ENCODE assay signal across 26 cellular contexts in genomic region chr1:217953330-217953729, GRCh38.
"Had no signal": no experiment of that assay in that cellular context is flagged by ENCODE, and none has a peak within 500 bp of the region (broad histone marks: within the 10 kb centered on the region; RNA-seq: fewer than 3 reads in every experiment).

No MANE protein-coding gene starts in this region.

- H3K36me3 ChIP-seq: neutrophil, ovary, right lobe of liver, sigmoid colon, stomach, thoracic aorta, thyroid gland, tibial nerve, upper lobe of left lung, vagina had no signal

- H3K27ac ChIP-seq: neutrophil, ovary, parathyroid adenoma, psoas muscle, right lobe of liver, sigmoid colon, stomach, thoracic aorta, thyroid gland, tibial nerve, upper lobe of left lung, vagina had no signal

- H3K4me3 ChIP-seq: ovary, psoas muscle, right lobe of liver, sigmoid colon, stomach, thoracic aorta, thyroid gland, tibial nerve, upper lobe of left lung, vagina had no signal

- H2AFZ ChIP-seq: parathyroid adenoma had no signal

- H3K27ac Mint-ChIP-seq: natural killer cell; nephron; stimulated activated effector memory CD8-positive, alpha-beta T cell treated with anti-CD3 and anti-CD28 coated beads, Interleukin-12 subunit alpha, Interleukin-12 subunit beta, amount 100 ng/mL, for 72 hours; stimulated activated naive B cell treated with anti-CD40 and anti-IgM and Interleukin-4, amounts not matched to agents 10 μg/mL and 1 μg/mL and 100 μg/mL, for 72 hours; stimulated activated naive CD8-positive, alpha-beta T cell treated with anti-CD3 and anti-CD28 coated beads, Interleukin-15, Interleukin-2, amounts not matched to agents 100 ng/mL and 50 ng/mL, for 24 hours had no signal

- H3K4me1 Mint-ChIP-seq: natural killer cell; nephron; stimulated activated effector memory CD8-positive, alpha-beta T cell treated with anti-CD3 and anti-CD28 coated beads, Interleukin-12 subunit alpha, Interleukin-12 subunit beta, amount 100 ng/mL, for 72 hours; stimulated activated naive B cell treated with anti-CD40 and anti-IgM and Interleukin-4, amounts not matched to agents 10 μg/mL and 1 μg/mL and 100 μg/mL, for 72 hours had no signal

- H3K4me3 Mint-ChIP-seq: natural killer cell; nephron; stimulated activated effector memory CD8-positive, alpha-beta T cell treated with anti-CD3 and anti-CD28 coated beads, Interleukin-12 subunit alpha, Interleukin-12 subunit beta, amount 100 ng/mL, for 72 hours; stimulated activated naive B cell treated with anti-CD40 and anti-IgM and Interleukin-4, amounts not matched to agents 10 μg/mL and 1 μg/mL and 100 μg/mL, for 72 hours; stimulated activated naive CD8-positive, alpha-beta T cell treated with anti-CD3 and anti-CD28 coated beads, Interleukin-15, Interleukin-2, amounts not matched to agents 100 ng/mL and 50 ng/mL, for 24 hours had no signal

- DNase-seq: natural killer cell; ovary; posterior cingulate gyrus; psoas muscle; right cardiac atrium; right lobe of liver; sigmoid colon; stimulated activated CD4-positive, alpha-beta T cell treated with anti-CD3 and anti-CD28 coated beads, Interleukin-15, amount 100 ng/mL, for 24 hours; stimulated activated CD4-positive, alpha-beta T cell treated with anti-CD3 and anti-CD28 coated beads, Interleukin-2, amount 100 ng/mL, for 24 hours; stimulated activated CD4-positive, alpha-beta T cell treated with anti-CD3 and anti-CD28 coated beads, Interleukin-2, amount 100 ng/mL, for 48 hours; stimulated activated CD4-positive, alpha-beta T cell treated with anti-CD3 and anti-CD28 coated beads, Interleukin-4, amount 100 ng/mL, for 24 hours; stimulated activated naive B cell treated with anti-CD40 and anti-IgM and Interleukin-4, amounts not matched to agents 10 μg/mL and 1 μg/mL and 100 μg/mL, for 72 hours; stimulated activated naive CD4-positive, alpha-beta T cell treated with Interleukin-2 at 50 U/mL for 16 hours; stomach; trophoblast cell; upper lobe of left lung had no signal

- H3K27me3 Mint-ChIP-seq: progenitor cell of endocrine pancreas; stimulated activated naive B cell treated with anti-CD40 and anti-IgM and Interleukin-4, amounts not matched to agents 10 μg/mL and 1 μg/mL and 100 μg/mL, for 72 hours; stimulated activated naive CD8-positive, alpha-beta T cell treated with anti-CD3 and anti-CD28 coated beads, Interleukin-15, Interleukin-2, amounts not matched to agents 100 ng/mL and 50 ng/mL, for 24 hours had no signal

- H3K9me3 ChIP-seq: neutrophil, ovary, psoas muscle, right lobe of liver, thyroid gland, upper lobe of left lung, vagina had no signal

- ATAC-seq: natural killer cell; psoas muscle; right cardiac atrium; right lobe of liver; stimulated activated effector memory CD8-positive, alpha-beta T cell treated with anti-CD3 and anti-CD28 coated beads, Interleukin-12 subunit alpha, Interleukin-12 subunit beta, amount 100 ng/mL, for 72 hours; stimulated activated naive B cell treated with anti-CD40 and anti-IgM and Interleukin-4, amounts not matched to agents 10 μg/mL and 1 μg/mL and 100 μg/mL, for 72 hours had no signal

- H3K9ac ChIP-seq: parathyroid adenoma had no signal

- H3K36me3 Mint-ChIP-seq: stimulated activated effector memory CD8-positive, alpha-beta T cell treated with anti-CD3 and anti-CD28 coated beads, Interleukin-12 subunit alpha, Interleukin-12 subunit beta, amount 100 ng/mL, for 72 hours; stimulated activated naive B cell treated with anti-CD40 and anti-IgM and Interleukin-4, amounts not matched to agents 10 μg/mL and 1 μg/mL and 100 μg/mL, for 72 hours had no signal

- H3K27me3 ChIP-seq: neutrophil, ovary, right lobe of liver, sigmoid colon, stomach, thyroid gland, tibial nerve, upper lobe of left lung, vagina had no signal

- H3K4me1 ChIP-seq: parathyroid adenoma, psoas muscle, right lobe of liver, sigmoid colon, stomach, thyroid gland, tibial nerve, upper lobe of left lung, vagina had no signal

- H3K79me2 ChIP-seq: parathyroid adenoma had no signal
